19 cellular contexts compared by ENCODE assay signal in genomic region chr12:123026094-123026853, GRCh38. TPM values are rescaled to one million over a fixed set of nuclear protein-coding genes. Genes with fewer than 3 reads are reported as not detected.
A peak's percentile ranks its signal among the peaks of the same experiment; 100 is the strongest.
DNase-seq lines count a peak whose midpoint lies in the region; ATAC-seq and TF ChIP-seq lines count a peak whose summit lies in the region.
"Had no signal": no experiment of that assay in that cellular context is flagged by ENCODE, and none has a peak within 500 bp of the region (broad histone marks: within the 10 kb centered on the region; RNA-seq: fewer than 3 reads in every experiment).

No MANE protein-coding gene starts in this region.

- CTCF ChIA-PET in activated CD4-positive, alpha-beta T cell treated with anti-CD3 and anti-CD28 coated beads for 36 hours (lab: Charles Lee), result interaction anchor here (0.7 kb wide), 1 partner anchor 17 kb away, joined by 3 read pairs; no protein-coding TSS in a partner anchor

- no peak for ATAC-seq in activated CD4-positive, alpha-beta T cell treated with anti-CD3 and anti-CD28 coated beads for 36 hours
- ATAC-seq in HG02870 (IDR thresholded peaks at IDR 0.05; ENCODE audit: unreplicated experiment), result no peak
- ATAC-seq: GM12878 had no signal

- H3K4me1 ChIP-seq in endodermal cell (ENCODE audit: control insufficient read depth, insufficient read depth, low read length), result no peaks in the 10 kb centered on the region
- no peaks in the 10 kb centered on the region for H3K4me1 ChIP-seq in spleen
- H3K4me1 ChIP-seq: SJCRH30 had no signal

- H3K9me3 ChIP-seq in endodermal cell (ENCODE audit: control insufficient read depth, low read length) (no peaks in the 10 kb centered on the region), spleen (no peaks in the 10 kb centered on the region)
- H3K9me3 ChIP-seq: SJCRH30 had no signal

- no peak overlapping the region for H3K9ac ChIP-seq in endodermal cell (ENCODE audit: extremely low read depth, low read length, poor library complexity, severe bottlenecking)

- no peaks in the 10 kb centered on the region for H3K36me3 Mint-ChIP-seq in activated CD4-positive, alpha-beta T cell treated with anti-CD3 and anti-CD28 coated beads for 36 hours (ENCODE audit: low read depth)
- H3K36me3 Mint-ChIP-seq in endodermal cell (ENCODE audit: low read depth), result no peaks in the 10 kb centered on the region

- H3K36me3 ChIP-seq in endodermal cell (ENCODE audit: control insufficient read depth, insufficient read depth, low read length) (no peaks in the 10 kb centered on the region), spleen (peaks cover 0 to 33% (median 0%) of the 10 kb centered on the region in 6 donors)
- H3K36me3 ChIP-seq: SJCRH30 had no signal

- no peak overlapping the region for H3K4me3 ChIP-seq in endodermal cell (ENCODE audit: low read length)
- no peak overlapping the region for H3K4me3 ChIP-seq in spleen
- H3K4me3 ChIP-seq: GM12878, SJCRH30 had no signal

- H3K4me3 Mint-ChIP-seq in activated CD4-positive, alpha-beta T cell treated with anti-CD3 and anti-CD28 coated beads for 36 hours, result no peak overlapping the region
- H3K4me3 Mint-ChIP-seq in endodermal cell, result no peak overlapping the region

- H3K4me1 Mint-ChIP-seq in activated CD4-positive, alpha-beta T cell treated with anti-CD3 and anti-CD28 coated beads for 36 hours, result peaks cover 28% of the 10 kb centered on the region
- H3K4me1 Mint-ChIP-seq in endodermal cell, result peaks cover 13% of the 10 kb centered on the region

- peak overlapping the region; percentile 68 for H3K27ac Mint-ChIP-seq in activated CD4-positive, alpha-beta T cell treated with anti-CD3 and anti-CD28 coated beads for 36 hours
- H3K27ac Mint-ChIP-seq in endodermal cell, result peak overlapping the region; percentile 61

- no peak for TF ChIP-seq CTCF in endodermal cell (conservative IDR thresholded peaks at IDR 0.05)
- TF ChIP-seq CTCF in spleen (IDR thresholded peaks at IDR 0.05 in 8 of 11, conservative IDR thresholded peaks at IDR 0.05 in 3 of 11), result no peak

- 86 to 91% methylated on average over 5 to 9 of the region's 9 CpGs for WGBS in endodermal cell (ENCODE audit: insufficient coverage in 1 of 2, insufficient read length in 1 of 2), 2 experiments
- WGBS in spleen, 5 donors, result 88 to 96% (median 91%) methylated on average over 9 of the region's 9 CpGs

- no peaks in the 10 kb centered on the region for H3K27me3 Mint-ChIP-seq in activated CD4-positive, alpha-beta T cell treated with anti-CD3 and anti-CD28 coated beads for 36 hours
- no peaks in the 10 kb centered on the region for H3K27me3 Mint-ChIP-seq in endodermal cell (ENCODE audit: insufficient read depth)

- no peaks in the 10 kb centered on the region for H3K9me3 Mint-ChIP-seq in activated CD4-positive, alpha-beta T cell treated with anti-CD3 and anti-CD28 coated beads for 36 hours (ENCODE audit: low read depth)
- H3K9me3 Mint-ChIP-seq in endodermal cell, result no peaks in the 10 kb centered on the region

- intact Hi-C loops in activated CD4-positive, alpha-beta T cell treated with anti-CD3 and anti-CD28 coated beads for 36 hours (cut with DNase I, micrococcal nuclease), result no loop called here
- intact Hi-C loops in spleen (cut with DNase I; ENCODE audit: low total_unique reads), result no loop called here

- POLR2A ChIA-PET in activated CD4-positive, alpha-beta T cell treated with anti-CD3 and anti-CD28 coated beads for 36 hours (lab: Charles Lee), result interaction anchor here (1.8 kb wide), 1 partner anchor 50 kb away, joined by 8 read pairs; no protein-coding TSS in a partner anchor

- no peak for DNase-seq in activated CD4-positive, alpha-beta T cell treated with anti-CD3 and anti-CD28 coated beads for 36 hours
- DNase-seq in activated CD4-positive, alpha-beta T cell treated with anti-CD3 and anti-CD28 coated beads for 1 hour, result no peak
- peak; percentile 52 for DNase-seq in NCI-H2107 treated with DMSO at 0.1 percent for 48 hours (lab: John Stamatoyannopoulos, UW; ENCODE audit: unreplicated experiment)
- DNase-seq in endodermal cell, result no peak
- DNase-seq in spleen, result peak; percentile 29
- DNase-seq in CD1c-positive myeloid dendritic cell (ENCODE audit: extremely low spot score), result no peak
- no peak for DNase-seq in T-helper 9 cell
- DNase-seq: DMS79 treated with DMSO at 0.1 percent for 48 hours, IMR-90, Karpas-422, MM.1S, NCI-H1092 treated with DMSO at 0.1 percent for 48 hours, NCI-H1694, NCI-H446 treated with DMSO at 0.1 percent for 48 hours, NCI-H748 treated with DMSO at 0.1 percent for 48 hours, RPMI8226, SJCRH30 had no signal

- TF ChIP-seq POLR2A in spleen (IDR thresholded peaks at IDR 0.05), result no peak

- no peak overlapping the region for H3K27ac ChIP-seq in endodermal cell (ENCODE audit: low read depth, low read length)
- no peak overlapping the region for H3K27ac ChIP-seq in spleen
- H3K27ac ChIP-seq: SJCRH30 had no signal

- no peaks in the 10 kb centered on the region for H3K27me3 ChIP-seq in endodermal cell (ENCODE audit: control insufficient read depth, insufficient read depth, low read length, poor library complexity, severe bottlenecking)
- H3K27me3 ChIP-seq in spleen (replicated peaks in 1 of 7), result no peaks in the 10 kb centered on the region
- H3K27me3 ChIP-seq: SJCRH30 had no signal

RNA-seq across cellular contexts. Expression of gene ARL6IP4, which starts 45.8 kb away (rescaled TPM):
- 100 to 1,000 TPM; 141 to 163 TPM for total RNA-seq in activated CD4-positive, alpha-beta T cell treated with anti-CD3 and anti-CD28 coated beads for 36 hours
- total RNA-seq in endodermal cell (100 to 1,000 TPM; 136 to 149 TPM), spleen (100 to 1,000 TPM; 150 to 202 (median 181) TPM)
- polyA plus RNA-seq in endodermal cell (2013, experiment 1 of 2), result 145 TPM
- 144 TPM for polyA plus RNA-seq in endodermal cell (2013, experiment 2 of 2)
- polyA plus RNA-seq in spleen, result 100 to 1,000 TPM; 308 to 419 (median 377) TPM

RNA-seq across cellular contexts. Expression of gene OGFOD2, which starts 51.2 kb away (rescaled TPM):
- total RNA-seq in activated CD4-positive, alpha-beta T cell treated with anti-CD3 and anti-CD28 coated beads for 36 hours, result 10 to 100 TPM; 20.2 to 30.8 TPM
- total RNA-seq in endodermal cell, result 10 to 100 TPM; 17.5 to 19.9 TPM
- polyA plus RNA-seq in endodermal cell (2013, experiment 1 of 2), result 8.8 TPM
- 9.8 TPM for polyA plus RNA-seq in endodermal cell (2013, experiment 2 of 2)
- total RNA-seq in spleen, result 10 to 100 TPM in 6 of 7 donors, 1 to 10 TPM in 1; 9.5 to 24.7 (median 20.4) TPM
- 10 to 100 TPM; 18.5 to 32.3 (median 28.1) TPM for polyA plus RNA-seq in spleen

Comparison
In these comparisons a context has a peak if more than half of its experiments do, and no peak if none do; other contexts are left out.
1. DNase-seq: peak in NCI-H2107 treated with DMSO at 0.1 percent for 48 hours (single experiment) and spleen (single experiment); none in activated CD4-positive, alpha-beta T cell treated with anti-CD3 and anti-CD28 coated beads for 36 hours (single experiment), activated CD4-positive, alpha-beta T cell treated with anti-CD3 and anti-CD28 coated beads for 1 hour (single experiment), endodermal cell (single experiment), CD1c-positive myeloid dendritic cell (single experiment) and T-helper 9 cell (single experiment).